In the genomic region with DNA sequence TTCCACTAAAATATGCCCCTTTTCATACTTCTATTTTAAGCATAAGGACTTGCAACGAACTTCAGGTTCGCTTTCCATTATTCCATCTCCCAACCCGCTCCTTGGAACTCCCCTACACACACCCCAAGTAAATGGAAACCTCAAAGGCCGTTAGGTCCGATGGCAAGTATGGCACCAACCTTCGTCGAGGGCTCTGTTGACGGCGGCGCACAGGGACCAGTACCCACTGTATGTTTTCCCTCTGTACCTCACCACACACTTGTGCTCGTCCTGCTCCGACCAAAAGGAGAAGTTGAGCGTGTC, we compare ENCODE assay signal across 8 cellular contexts. TPM values are rescaled to one million over a fixed set of nuclear protein-coding genes. Genes with fewer than 3 reads are reported as not detected.
DNase-seq lines count a peak whose midpoint lies in the region; ATAC-seq and TF ChIP-seq lines count a peak whose summit lies in the region.

No MANE protein-coding gene starts in this region.

- H3K9me2 ChIP-seq in GM23338 (ENCODE audit: insufficient read depth), result no peaks in the 10 kb centered on the region

- no peak for TF ChIP-seq EP300 in sigmoid colon (IDR thresholded peaks at IDR 0.05)

- no peaks in the 10 kb centered on the region for H4K20me1 ChIP-seq in GM23338 (replicated peaks; ENCODE audit: insufficient read depth)

- peaks cover 19% of the 10 kb centered on the region; the same call in 2 of the 3 replicates for H3K36me3 Mint-ChIP-seq in GM23338 (ENCODE audit: low read depth)
- no peaks in the 10 kb centered on the region for H3K36me3 Mint-ChIP-seq in T-helper 17 cell (ENCODE audit: low read depth)

- peak overlapping the region; percentile 88 for H2AFZ ChIP-seq in GM23338

- no peaks in the 10 kb centered on the region for H3F3A ChIP-seq in GM23338 (replicated peaks; ENCODE audit: low read depth)

- 23 to 43% methylated on average over 13 of the region's 13 CpGs for WGBS in sigmoid colon, 2 donors

- peak; percentile 24; the same call in 2 of the 3 replicates for ATAC-seq in GM23338
- ATAC-seq in T-helper 17 cell, result peak; percentile 61

- TF ChIP-seq POLR2A in sigmoid colon (IDR thresholded peaks at IDR 0.05), result no peak

- H3K27ac ChIP-seq in GM23338 (ENCODE audit: low read depth) (peak overlapping the region; percentile 64), sigmoid colon (peak overlapping the region; percentile 79 to 84 (median 82))

- H3K27ac Mint-ChIP-seq in GM23338 (no peak overlapping the region), T-helper 17 cell (peak overlapping the region; percentile 96)

- peak overlapping the region; percentile 94 for H3K4me2 ChIP-seq in GM23338

- H3K9me3 ChIP-seq in T-helper 17 cell (ENCODE audit: control insufficient read depth, low read length, poor library complexity, severe bottlenecking), result no peaks in the 10 kb centered on the region
- no peaks in the 10 kb centered on the region for H3K9me3 ChIP-seq in sigmoid colon

- H3K27me3 ChIP-seq in GM23338 (ENCODE audit: insufficient read depth), result no peaks in the 10 kb centered on the region
- H3K27me3 ChIP-seq in sigmoid colon, result no peaks in the 10 kb centered on the region

- peak overlapping the region; percentile 75 for H3K4me3 ChIP-seq in AG09309 (ENCODE audit: control insufficient read depth, low read depth, low read length)
- peak overlapping the region; percentile 77 for H3K4me3 ChIP-seq in GM23338
- H3K4me3 ChIP-seq in fibroblast of villous mesenchyme (ENCODE audit: low read depth, low read length), result peak overlapping the region; percentile 72
- H3K4me3 ChIP-seq in sigmoid colon, result peak overlapping the region; percentile 63 to 85 (median 76)

- no peaks in the 10 kb centered on the region for H3K9me3 Mint-ChIP-seq in GM23338

- no peak for TF ChIP-seq CTCF in AG09309 (IDR thresholded peaks at IDR 0.05; ENCODE audit: control insufficient read depth, insufficient read depth, low read depth, low read length, missing control alignments)
- no peak for TF ChIP-seq CTCF in GM23338 (conservative IDR thresholded peaks at IDR 0.05; ENCODE audit: low read depth in 2 of 2)
- no peak for TF ChIP-seq CTCF in fibroblast of villous mesenchyme (IDR thresholded peaks at IDR 0.05; ENCODE audit: insufficient read depth, low read depth, low read length)
- TF ChIP-seq CTCF in sigmoid colon (IDR thresholded peaks at IDR 0.05), result no peak

- H3K4me1 ChIP-seq in GM23338 (ENCODE audit: insufficient read depth) (no peaks in the 10 kb centered on the region; the same call in 1 of the 2 replicates), sigmoid colon (peaks cover 0 to 26% (median 18%) of the 10 kb centered on the region in 4 donors)

- H3K36me3 ChIP-seq in GM23338 (ENCODE audit: insufficient read depth) (0 out of 2 replicates have a peak, but pooled peaks cover 5% of the 10 kb centered on the region), sigmoid colon (peaks cover 0 to 35% (median 4%) of the 10 kb centered on the region in 4 donors)

- intact Hi-C loops in sigmoid colon (cut with DNase I), result loop anchor here (2.0 kb wide), 1 partner anchor 25 kb away; a partner anchor contains a TSS

- H3K27me3 Mint-ChIP-seq in GM23338 (ENCODE audit: insufficient read depth, low read depth, poor library complexity) (peaks cover 7% of the 10 kb centered on the region), T-helper 17 cell (no peaks in the 10 kb centered on the region)

- H3K4me1 Mint-ChIP-seq in GM23338 (peaks cover 6% of the 10 kb centered on the region; the same call in 2 of the 3 replicates), T-helper 17 cell (peaks cover 13% of the 10 kb centered on the region)

- DNase-seq in AG09309 (ENCODE audit: low read depth) (no peak), GM23338 (ENCODE audit: low spot score) (peak; percentile 25), T-helper 17 cell (no peak), fibroblast of villous mesenchyme (ENCODE audit: low read depth) (no peak), sigmoid colon (no peak), mesenteric fat pad (ENCODE audit: low spot score) (no peak), CD1c-positive myeloid dendritic cell (ENCODE audit: extremely low spot score) (no peak)
- no peak for DNase-seq in stimulated activated CD4-positive, alpha-beta T cell treated with anti-CD3 and anti-CD28 coated beads, Interleukin-4, amount 100 ng/mL, for 1 hour

- H3K4me3 Mint-ChIP-seq in GM23338 (peak overlapping the region; percentile 90), T-helper 17 cell (peak overlapping the region; percentile 96)

- H3K79me2 ChIP-seq in GM23338 (replicated peaks; ENCODE audit: insufficient read depth), result no peaks in the 10 kb centered on the region

TF ChIP-seq in GM23338, 12 proteins besides CTCF, POLR2A, EP300 and RAD21 (continues in another document):
- TF ChIP-seq POLR2AphosphoS5 (IDR thresholded peaks at IDR 0.05; ENCODE audit: low read depth), result no peak
- TF ChIP-seq, protein P1, sequence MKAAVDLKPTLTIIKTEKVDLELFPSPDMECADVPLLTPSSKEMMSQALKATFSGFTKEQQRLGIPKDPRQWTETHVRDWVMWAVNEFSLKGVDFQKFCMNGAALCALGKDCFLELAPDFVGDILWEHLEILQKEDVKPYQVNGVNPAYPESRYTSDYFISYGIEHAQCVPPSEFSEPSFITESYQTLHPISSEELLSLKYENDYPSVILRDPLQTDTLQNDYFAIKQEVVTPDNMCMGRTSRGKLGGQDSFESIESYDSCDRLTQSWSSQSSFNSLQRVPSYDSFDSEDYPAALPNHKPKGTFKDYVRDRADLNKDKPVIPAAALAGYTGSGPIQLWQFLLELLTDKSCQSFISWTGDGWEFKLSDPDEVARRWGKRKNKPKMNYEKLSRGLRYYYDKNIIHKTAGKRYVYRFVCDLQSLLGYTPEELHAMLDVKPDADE (IDR thresholded peaks at IDR 0.05), result no peak
- TF ChIP-seq STAT1 (IDR thresholded peaks at IDR 0.05; ENCODE audit: unreplicated experiment), result no peak
- TF ChIP-seq, protein P2, sequence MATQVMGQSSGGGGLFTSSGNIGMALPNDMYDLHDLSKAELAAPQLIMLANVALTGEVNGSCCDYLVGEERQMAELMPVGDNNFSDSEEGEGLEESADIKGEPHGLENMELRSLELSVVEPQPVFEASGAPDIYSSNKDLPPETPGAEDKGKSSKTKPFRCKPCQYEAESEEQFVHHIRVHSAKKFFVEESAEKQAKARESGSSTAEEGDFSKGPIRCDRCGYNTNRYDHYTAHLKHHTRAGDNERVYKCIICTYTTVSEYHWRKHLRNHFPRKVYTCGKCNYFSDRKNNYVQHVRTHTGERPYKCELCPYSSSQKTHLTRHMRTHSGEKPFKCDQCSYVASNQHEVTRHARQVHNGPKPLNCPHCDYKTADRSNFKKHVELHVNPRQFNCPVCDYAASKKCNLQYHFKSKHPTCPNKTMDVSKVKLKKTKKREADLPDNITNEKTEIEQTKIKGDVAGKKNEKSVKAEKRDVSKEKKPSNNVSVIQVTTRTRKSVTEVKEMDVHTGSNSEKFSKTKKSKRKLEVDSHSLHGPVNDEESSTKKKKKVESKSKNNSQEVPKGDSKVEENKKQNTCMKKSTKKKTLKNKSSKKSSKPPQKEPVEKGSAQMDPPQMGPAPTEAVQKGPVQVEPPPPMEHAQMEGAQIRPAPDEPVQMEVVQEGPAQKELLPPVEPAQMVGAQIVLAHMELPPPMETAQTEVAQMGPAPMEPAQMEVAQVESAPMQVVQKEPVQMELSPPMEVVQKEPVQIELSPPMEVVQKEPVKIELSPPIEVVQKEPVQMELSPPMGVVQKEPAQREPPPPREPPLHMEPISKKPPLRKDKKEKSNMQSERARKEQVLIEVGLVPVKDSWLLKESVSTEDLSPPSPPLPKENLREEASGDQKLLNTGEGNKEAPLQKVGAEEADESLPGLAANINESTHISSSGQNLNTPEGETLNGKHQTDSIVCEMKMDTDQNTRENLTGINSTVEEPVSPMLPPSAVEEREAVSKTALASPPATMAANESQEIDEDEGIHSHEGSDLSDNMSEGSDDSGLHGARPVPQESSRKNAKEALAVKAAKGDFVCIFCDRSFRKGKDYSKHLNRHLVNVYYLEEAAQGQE (IDR thresholded peaks at IDR 0.05; ENCODE audit: unreplicated experiment), result no peak
- no peak for TF ChIP-seq EZH2 (IDR thresholded peaks at IDR 0.05; ENCODE audit: low read depth, unreplicated experiment)
- TF ChIP-seq JUNB (IDR thresholded peaks at IDR 0.05; ENCODE audit: unreplicated experiment), result no peak
- no peak for TF ChIP-seq ZNF331 (CRISPR knock-in tag; IDR thresholded peaks at IDR 0.05; ENCODE audit: low read depth)
- no peak for TF ChIP-seq NANOG (IDR thresholded peaks at IDR 0.05; ENCODE audit: borderline replicate concordance)
- no peak for TF ChIP-seq EZH2phosphoT487 (IDR thresholded peaks at IDR 0.05; ENCODE audit: unreplicated experiment)
- no peak for TF ChIP-seq CREB1 (CRISPR knock-in tag; IDR thresholded peaks at IDR 0.05; ENCODE audit: low read depth)
- no peak for TF ChIP-seq ZNF114 (CRISPR knock-in tag; IDR thresholded peaks at IDR 0.05)

RNA-seq across cellular contexts. Expression of a gene that starts 24.1 kb away (rescaled TPM):
- total RNA-seq in GM23338 (2014; rRNA removed; shearing (Covaris generic)), result 918 and 1,083 TPM in 2 replicates
- 403 and 417 TPM in 2 replicates for polyA plus RNA-seq in GM23338 (2016; fragmentation: Nextera tagmentation; extraction: Ambion mirVana)
- 100 to 1,000 TPM; 612 to 613 TPM for total RNA-seq in T-helper 17 cell
- total RNA-seq in fibroblast of villous mesenchyme, result 465 and 522 TPM in 2 replicates
- total RNA-seq in sigmoid colon, result 100 to 1,000 TPM; 285 to 448 (median 395) TPM
- polyA plus RNA-seq in sigmoid colon, result 100 to 1,000 TPM; 237 to 364 (median 261) TPM
- total RNA-seq in mesenteric fat pad, result 441 TPM

RNA-seq across cellular contexts. Expression of a gene that starts 24.7 kb away (rescaled TPM):
- 34.2 and 36.1 TPM in 2 replicates for total RNA-seq in GM23338 (2014; rRNA removed; shearing (Covaris generic))
- polyA plus RNA-seq in GM23338 (2016; fragmentation: Nextera tagmentation; extraction: Ambion mirVana) (14.5 and 16.9 TPM in 2 replicates), sigmoid colon (1 to 10 TPM; 5.7 to 9.0 (median 6.6) TPM)
- total RNA-seq in T-helper 17 cell (1 to 10 TPM in 1 of 2 donors, under 1 TPM in 1; 0.89 to 2.7 TPM), fibroblast of villous mesenchyme (6.1 and 7.8 TPM in 2 replicates), sigmoid colon (1 to 10 TPM; 1.4 to 3.9 (median 3.0) TPM), mesenteric fat pad (3.6 TPM)

RNA-seq across cellular contexts. Expression of a gene that starts 34.7 kb away (rescaled TPM):
- total RNA-seq in GM23338 (2014; rRNA removed; shearing (Covaris generic)), result 3.3 and 3.9 TPM in 2 replicates
- polyA plus RNA-seq in GM23338 (2016; fragmentation: Nextera tagmentation; extraction: Ambion mirVana) (4.7 and 8.2 TPM in 2 replicates), sigmoid colon (1 to 10 TPM in 1 of 3 donors, under 1 TPM in 1, not detected in 1; 0.23 to 1.7 TPM)
- total RNA-seq in T-helper 17 cell (1 to 10 TPM; 4.9 to 7.2 TPM), fibroblast of villous mesenchyme (2.9 and 3.9 TPM in 2 replicates), sigmoid colon (1 to 10 TPM; 3.2 to 7.8 (median 5.2) TPM), mesenteric fat pad (3.9 TPM)
